Comparison of ENCODE assay signal across 20 cellular contexts in genomic region chr9:124749811-124750210, GRCh38. TPM values are rescaled to one million over a fixed set of nuclear protein-coding genes. Genes with fewer than 3 reads are reported as not detected.
"Had no signal": no experiment of that assay in that cellular context is flagged by ENCODE, and none has a peak within 500 bp of the region (broad histone marks: within the 10 kb centered on the region; RNA-seq: fewer than 3 reads in every experiment).

No MANE protein-coding gene starts in this region.

- H3K27ac ChIP-seq: ovary, spleen, thoracic aorta, WERI-Rb-1 had no signal

- H3K4me3 ChIP-seq: ovary, spleen, thoracic aorta had no signal

- ATAC-seq: activated CD4-positive, alpha-beta T cell treated with anti-CD3 and anti-CD28 coated beads for 36 hours; activated CD8-positive, alpha-beta T cell treated with anti-CD3 and anti-CD28 coated beads for 36 hours; activated T-cell treated with anti-CD3 and anti-CD28 coated beads, Interleukin-2, amount 50 U/mL, for 4 hours; left colon; sciatic nerve had no signal

- H3K36me3 Mint-ChIP-seq: brain, immature natural killer cell had no signal

- H3K27me3 ChIP-seq: ovary had no signal

- H3K9me3 ChIP-seq: ovary, spleen, thoracic aorta had no signal

- H3K4me3 Mint-ChIP-seq: activated CD4-positive, alpha-beta T cell treated with anti-CD3 and anti-CD28 coated beads for 36 hours; activated CD8-positive, alpha-beta T cell treated with anti-CD3 and anti-CD28 coated beads for 36 hours; activated T-cell treated with anti-CD3 and anti-CD28 coated beads, Interleukin-2, amount 50 U/mL, for 4 hours; brain; central memory CD8-positive, alpha-beta T cell; immature natural killer cell; neural crest cell had no signal

- H3K27ac Mint-ChIP-seq: activated CD4-positive, alpha-beta T cell treated with anti-CD3 and anti-CD28 coated beads for 36 hours; activated CD8-positive, alpha-beta T cell treated with anti-CD3 and anti-CD28 coated beads for 36 hours; brain; immature natural killer cell had no signal

- H3K4me1 Mint-ChIP-seq: central memory CD8-positive, alpha-beta T cell; immature natural killer cell had no signal

- H3K36me3 ChIP-seq: ovary, spleen, thoracic aorta had no signal

- DNase-seq: activated CD4-positive, alpha-beta T cell treated with anti-CD3 and anti-CD28 coated beads for 36 hours; activated CD8-positive, alpha-beta T cell treated with anti-CD3 and anti-CD28 coated beads for 36 hours; activated effector memory CD4-positive, alpha-beta T cell treated with Interleukin-2 at 50 U/mL for 16 hours; activated naive CD4-positive, alpha-beta T cell treated with anti-CD3 and anti-CD28 coated beads, Interleukin-2, amount 50 U/mL, for 16 hours; activated T-cell treated with anti-CD3 and anti-CD28 coated beads, Interleukin-2, amount 50 U/mL, for 4 hours; cortex of kidney; effector memory CD4-positive, alpha-beta T cell; foreskin melanocyte; immature natural killer cell; left colon; midbrain; ovary; spleen; T-helper 1 cell; WERI-Rb-1 had no signal

- H3K4me1 ChIP-seq: spleen had no signal

- H3K9me3 Mint-ChIP-seq: activated CD8-positive, alpha-beta T cell treated with anti-CD3 and anti-CD28 coated beads for 36 hours; activated T-cell treated with anti-CD3 and anti-CD28 coated beads, Interleukin-2, amount 50 U/mL, for 4 hours; brain; central memory CD8-positive, alpha-beta T cell; immature natural killer cell; neural crest cell had no signal

RNA-seq across cellular contexts. Expression of gene NR6A1, which starts 21.3 kb away (rescaled TPM):
- polyA plus RNA-seq: immature natural killer cell had no signal

RNA-seq across cellular contexts. Expression of gene OLFML2A, which starts 27.1 kb away (rescaled TPM):
- total RNA-seq: activated CD8-positive, alpha-beta T cell treated with anti-CD3 and anti-CD28 coated beads for 36 hours had no signal
- polyA plus RNA-seq: immature natural killer cell had no signal
